In genomic region chr14:61346793-61347192, GRCh38 we compare ENCODE assay signal across 17 cellular contexts. TPM values are rescaled to one million over a fixed set of nuclear protein-coding genes. Genes with fewer than 3 reads are reported as not detected.
DNase-seq lines count a peak whose midpoint lies in the region; ATAC-seq and TF ChIP-seq lines count a peak whose summit lies in the region.
"Had no signal": no experiment of that assay in that cellular context is flagged by ENCODE, and none has a peak within 500 bp of the region (broad histone marks: within the 10 kb centered on the region; RNA-seq: fewer than 3 reads in every experiment).

No MANE protein-coding gene starts in this region.

- peaks cover 86% of the 10 kb centered on the region for H3K4me1 Mint-ChIP-seq in T-helper 1 cell treated with Interleukin-12 subunit alpha and Interleukin-12 subunit beta and Interleukin-4 antibody, amounts not matched to agents 30 μg/mL and 1 μg/mL, for 36 hours (ENCODE audit: low read depth)
- H3K4me1 Mint-ChIP-seq in CD8-positive, alpha-beta T cell (ENCODE audit: low read depth) = peaks cover 98% of the 10 kb centered on the region
- peaks cover 95% of the 10 kb centered on the region for H3K4me1 Mint-ChIP-seq in activated naive CD8-positive, alpha-beta T cell treated with anti-CD3 and anti-CD28 coated beads for 36 hours
- H3K4me1 Mint-ChIP-seq in naive thymus-derived CD8-positive, alpha-beta T cell = peaks cover 59 to 100% (median 96%) of the 10 kb centered on the region in 4 donors

- H3K9me3 Mint-ChIP-seq in T-helper 1 cell treated with Interleukin-12 subunit alpha and Interleukin-12 subunit beta and Interleukin-4 antibody, amounts not matched to agents 30 μg/mL and 1 μg/mL, for 36 hours = peaks cover 8% of the 10 kb centered on the region
- H3K9me3 Mint-ChIP-seq in CD8-positive, alpha-beta T cell = no peaks in the 10 kb centered on the region
- peaks cover 9% of the 10 kb centered on the region for H3K9me3 Mint-ChIP-seq in activated naive CD8-positive, alpha-beta T cell treated with anti-CD3 and anti-CD28 coated beads for 36 hours
- H3K9me3 Mint-ChIP-seq in naive thymus-derived CD8-positive, alpha-beta T cell = peaks cover 0 to 4% (median 0%) of the 10 kb centered on the region in 9 donors

- no peak overlapping the region for H4K91ac ChIP-seq in mesenchymal stem cell (ENCODE audit: low read length)

- no peak overlapping the region for H2BK120ac ChIP-seq in mesenchymal stem cell (ENCODE audit: low read depth, low read length)

- H3K4me3 Mint-ChIP-seq in T-helper 1 cell treated with Interleukin-12 subunit alpha and Interleukin-12 subunit beta and Interleukin-4 antibody, amounts not matched to agents 30 μg/mL and 1 μg/mL, for 36 hours = peak overlapping the region; percentile 64
- peak overlapping the region; percentile 82 for H3K4me3 Mint-ChIP-seq in CD8-positive, alpha-beta T cell
- peak overlapping the region; percentile 78 for H3K4me3 Mint-ChIP-seq in activated naive CD8-positive, alpha-beta T cell treated with anti-CD3 and anti-CD28 coated beads for 36 hours
- peak overlapping the region; percentile 76 to 92 (median 87) for H3K4me3 Mint-ChIP-seq in naive thymus-derived CD8-positive, alpha-beta T cell

- POLR2A ChIA-PET in CD8-positive, alpha-beta T cell (lab: Charles Lee) = interaction anchor here (0.7 to 5.3 kb wide), 9 partner anchors 8 to 105 kb away, joined by 4 to 38 read pairs (median 5); partner anchors contain the start of gene PRKCH
- POLR2A ChIA-PET in naive thymus-derived CD8-positive, alpha-beta T cell (lab: Charles Lee) = interaction anchor here (0.5 to 11.1 kb wide), 8 partner anchors 12 to 108 kb away, joined by 3 to 135 read pairs (median 4); partner anchors contain the start of gene PRKCH

- H3K79me1 ChIP-seq in mesenchymal stem cell (replicated peaks; ENCODE audit: low read length, poor library complexity, severe bottlenecking) = no peaks in the 10 kb centered on the region

- no peak overlapping the region for H3K9ac ChIP-seq in mesenchymal stem cell (ENCODE audit: low read length)

- H4K8ac ChIP-seq in mesenchymal stem cell (ENCODE audit: low read length) = no peak overlapping the region

- H3K4ac ChIP-seq in mesenchymal stem cell (ENCODE audit: low read depth in 1 of 2, low read length in 2 of 2) = no peak overlapping the region

- H3K23ac ChIP-seq in mesenchymal stem cell (ENCODE audit: low read length in 2 of 2) = no peak overlapping the region

- CTCF ChIA-PET in CD8-positive, alpha-beta T cell (lab: Charles Lee) = interaction anchor here (0.8 to 3.3 kb wide), 6 partner anchors 13 to 95 kb away, joined by 3 to 15 read pairs (median 4); partner anchors contain the start of gene PRKCH

- peaks cover 37% of the 10 kb centered on the region for H3K36me3 Mint-ChIP-seq in T-helper 1 cell treated with Interleukin-12 subunit alpha and Interleukin-12 subunit beta and Interleukin-4 antibody, amounts not matched to agents 30 μg/mL and 1 μg/mL, for 36 hours (ENCODE audit: low read depth)
- peaks cover 33% of the 10 kb centered on the region for H3K36me3 Mint-ChIP-seq in CD8-positive, alpha-beta T cell
- peaks cover 66% of the 10 kb centered on the region for H3K36me3 Mint-ChIP-seq in activated naive CD8-positive, alpha-beta T cell treated with anti-CD3 and anti-CD28 coated beads for 36 hours
- H3K36me3 Mint-ChIP-seq in naive thymus-derived CD8-positive, alpha-beta T cell = peaks cover 0 to 5% (median 0%) of the 10 kb centered on the region in 3 donors

- no peak overlapping the region for H2BK12ac ChIP-seq in mesenchymal stem cell (ENCODE audit: low read length in 2 of 2)

- peaks cover 100% of the 10 kb centered on the region for H3K4me1 ChIP-seq in CD8-positive, alpha-beta T cell (ENCODE audit: insufficient read depth, low read length)
- no peaks in the 10 kb centered on the region for H3K4me1 ChIP-seq in mesenchymal stem cell (ENCODE audit: control insufficient read depth, insufficient read depth, low read depth, low read length)

- no peak overlapping the region for H2AFZ ChIP-seq in mesenchymal stem cell (ENCODE audit: low read depth, low read length)
- H2AFZ ChIP-seq: hepatocyte had no signal

- no peak overlapping the region for H2BK5ac ChIP-seq in mesenchymal stem cell (ENCODE audit: low read depth, low read length, poor library complexity, severe bottlenecking)

- H2AK5ac ChIP-seq in mesenchymal stem cell (ENCODE audit: low read length, severe bottlenecking) = no peak overlapping the region

- no peak for TF ChIP-seq CTCF in CD8-positive, alpha-beta T cell (IDR thresholded peaks at IDR 0.05)

- H3K4me2 ChIP-seq in mesenchymal stem cell (ENCODE audit: low read length, poor library complexity, severe bottlenecking) = no peak overlapping the region
- H3K4me2 ChIP-seq: hepatocyte had no signal

- 79% methylated on average over 3 of the region's 4 CpGs for WGBS in mesenchymal stem cell

- H2BK15ac ChIP-seq in mesenchymal stem cell (ENCODE audit: low read depth, poor library complexity, severe bottlenecking) = no peak overlapping the region

- no peaks in the 10 kb centered on the region for H3K36me3 ChIP-seq in CD8-positive, alpha-beta T cell (ENCODE audit: insufficient read depth, low read length)
- H3K36me3 ChIP-seq in mesenchymal stem cell (ENCODE audit: control insufficient read depth in 1 of 2, insufficient read depth in 2 of 2, low read depth in 1 of 2, low read length in 2 of 2) = no peaks in the 10 kb centered on the region
- H3K36me3 ChIP-seq: esophagus muscularis mucosa, tibial nerve had no signal

- no peaks in the 10 kb centered on the region for H3K27me3 Mint-ChIP-seq in T-helper 1 cell treated with Interleukin-12 subunit alpha and Interleukin-12 subunit beta and Interleukin-4 antibody, amounts not matched to agents 30 μg/mL and 1 μg/mL, for 36 hours (ENCODE audit: low read depth)
- no peaks in the 10 kb centered on the region for H3K27me3 Mint-ChIP-seq in CD8-positive, alpha-beta T cell (ENCODE audit: low read depth)
- H3K27me3 Mint-ChIP-seq in activated naive CD8-positive, alpha-beta T cell treated with anti-CD3 and anti-CD28 coated beads for 36 hours = no peaks in the 10 kb centered on the region
- no peaks in the 10 kb centered on the region for H3K27me3 Mint-ChIP-seq in naive thymus-derived CD8-positive, alpha-beta T cell

- no peak overlapping the region for H3K18ac ChIP-seq in mesenchymal stem cell (ENCODE audit: low read depth in 1 of 2, low read length in 2 of 2)

- H3K14ac ChIP-seq in mesenchymal stem cell (ENCODE audit: low read length in 2 of 2) = no peak overlapping the region

- H3K27ac Mint-ChIP-seq in T-helper 1 cell treated with Interleukin-12 subunit alpha and Interleukin-12 subunit beta and Interleukin-4 antibody, amounts not matched to agents 30 μg/mL and 1 μg/mL, for 36 hours = peak overlapping the region; percentile 92
- peak overlapping the region; percentile 99 for H3K27ac Mint-ChIP-seq in CD8-positive, alpha-beta T cell
- peak overlapping the region; percentile 94 for H3K27ac Mint-ChIP-seq in activated naive CD8-positive, alpha-beta T cell treated with anti-CD3 and anti-CD28 coated beads for 36 hours
- peak overlapping the region in 9 of 10 donors; percentile 94 to 100 (median 99) for H3K27ac Mint-ChIP-seq in naive thymus-derived CD8-positive, alpha-beta T cell

- H3K27ac ChIP-seq in CD8-positive, alpha-beta T cell (ENCODE audit: low read depth, low read length) = peak overlapping the region; percentile 5
- H3K27ac ChIP-seq in mesenchymal stem cell (ENCODE audit: low read length, poor library complexity, severe bottlenecking) = no peak overlapping the region
- H3K27ac ChIP-seq: 22Rv1, hepatocyte had no signal

- no peaks in the 10 kb centered on the region for H3K9me3 ChIP-seq in CD8-positive, alpha-beta T cell (ENCODE audit: low read length)
- H3K9me3 ChIP-seq in mesenchymal stem cell (ENCODE audit: control insufficient read depth, low read length) = no peaks in the 10 kb centered on the region
- H3K9me3 ChIP-seq: esophagus muscularis mucosa, tibial nerve had no signal

- intact Hi-C loops in CD8-positive, alpha-beta T cell (cut with DNase I, micrococcal nuclease) = loop anchor here in 1 of 2 experiments (1.0 kb wide), 1 partner anchor 9 kb away; no protein-coding TSS in a partner anchor

- peak overlapping the region; percentile 26 for H3K4me3 ChIP-seq in CD8-positive, alpha-beta T cell (ENCODE audit: low read depth, low read length)
- no peak overlapping the region for H3K4me3 ChIP-seq in mesenchymal stem cell (ENCODE audit: insufficient read depth in 1 of 2, low read depth in 1 of 2, low read length in 2 of 2)
- H3K4me3 ChIP-seq: esophagus muscularis mucosa, hepatocyte, tibial nerve had no signal

- no peak for DNase-seq in T-helper 1 cell
- DNase-seq in CD8-positive, alpha-beta T cell = no peak
- no peak for DNase-seq in activated naive CD8-positive, alpha-beta T cell treated with anti-CD3 and anti-CD28 coated beads for 36 hours
- DNase-seq in naive thymus-derived CD8-positive, alpha-beta T cell = no peak
- DNase-seq in mesenchymal stem cell = no peak
- DNase-seq in stimulated activated CD4-positive, alpha-beta T cell treated with anti-CD3 and anti-CD28 coated beads, Interleukin-4, amount 100 ng/mL, for 1 hour = no peak
- DNase-seq: activated gamma-delta T cell, NCI-H1694, NCI-H510A, SW 1271 had no signal

- no peaks in the 10 kb centered on the region for H3K27me3 ChIP-seq in CD8-positive, alpha-beta T cell (ENCODE audit: insufficient read depth, low read length)
- H3K27me3 ChIP-seq in mesenchymal stem cell (ENCODE audit: control insufficient read depth in 1 of 2, insufficient read depth in 1 of 2, low read length in 2 of 2) = peaks cover 0 to 6% of the 10 kb centered on the region in 2 experiments
- H3K27me3 ChIP-seq: esophagus muscularis mucosa, hepatocyte, tibial nerve had no signal

- no peak for ATAC-seq in CD8-positive, alpha-beta T cell
- ATAC-seq in naive thymus-derived CD8-positive, alpha-beta T cell = no peak
- no peak for ATAC-seq in GM19035 (IDR thresholded peaks at IDR 0.05; ENCODE audit: unreplicated experiment)
- ATAC-seq: activated CD4-positive, CD25-positive, alpha-beta regulatory T cell treated with anti-CD3 and anti-CD28 coated beads, Interleukin-2, amount 50 U/mL, for 24 hours had no signal

RNA-seq across cellular contexts. Expression of gene PRKCH, which starts 25.4 kb away (rescaled TPM):
- total RNA-seq in CD8-positive, alpha-beta T cell = 100 to 1,000 TPM; 429 to 433 TPM
- total RNA-seq in activated naive CD8-positive, alpha-beta T cell treated with anti-CD3 and anti-CD28 coated beads for 36 hours = 100 to 1,000 TPM; 176 to 177 TPM
- 100 to 1,000 TPM; 284 to 306 TPM for total RNA-seq in naive thymus-derived CD8-positive, alpha-beta T cell
- polyA plus RNA-seq in naive thymus-derived CD8-positive, alpha-beta T cell = 100 to 1,000 TPM; 184 to 264 (median 209) TPM
- polyA plus RNA-seq in mesenchymal stem cell (2013, experiment 1 of 2) = 0.58 TPM
- polyA plus RNA-seq in mesenchymal stem cell (2013, experiment 2 of 2) = 0.30 TPM
